In the genomic region with DNA sequence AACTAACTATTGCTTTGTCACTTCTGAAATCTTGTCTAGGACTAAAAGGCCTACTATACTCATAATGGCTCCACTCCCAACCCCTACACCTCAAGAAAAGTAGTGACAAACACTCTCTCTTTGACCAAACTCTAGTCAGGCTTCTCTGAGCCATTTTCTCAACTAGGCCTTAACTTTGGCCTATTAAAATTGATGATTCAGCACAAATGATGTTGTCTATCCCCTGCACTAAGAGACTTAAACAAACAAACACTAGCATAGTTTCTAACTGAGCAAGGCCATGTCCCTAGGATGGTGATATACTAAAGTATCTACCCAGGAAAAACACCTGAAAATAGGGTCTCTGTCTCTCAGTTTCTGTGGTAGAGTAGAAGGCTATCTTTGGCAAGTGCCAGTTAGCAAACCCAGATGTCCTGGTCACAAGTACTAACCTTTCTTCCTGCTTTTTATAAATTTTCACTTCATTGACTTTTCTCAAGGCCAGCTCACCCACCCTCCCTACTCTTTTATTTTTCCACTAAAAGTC, we compare ENCODE assay signal across 22 cellular contexts.
DNase-seq lines count a peak whose midpoint lies in the region; ATAC-seq and TF ChIP-seq lines count a peak whose summit lies in the region.
"Had no signal": no experiment of that assay in that cellular context is flagged by ENCODE, and none has a peak within 500 bp of the region (broad histone marks: within the 10 kb centered on the region; RNA-seq: fewer than 3 reads in every experiment).

No MANE protein-coding gene starts in this region.

- H3K9me2 ChIP-seq in OCI-LY1 (ENCODE audit: low read depth, low read length), result no peaks in the 10 kb centered on the region

- peak overlapping the region; percentile 90 for H4K5ac ChIP-seq in IMR-90 (ENCODE audit: low read depth, low read length)

- H3K79me1 ChIP-seq in IMR-90 (ENCODE audit: low read depth in 1 of 2, low read length in 2 of 2) (no peaks in the 10 kb centered on the region), mesenchymal stem cell (replicated peaks; ENCODE audit: low read length, poor library complexity, severe bottlenecking) (no peaks in the 10 kb centered on the region)

- no peak overlapping the region for H3K27ac ChIP-seq in IMR-90 (ENCODE audit: insufficient read depth, low read length)
- peak overlapping the region; percentile 2 for H3K27ac ChIP-seq in OCI-LY1 (ENCODE audit: low read depth, low read length, poor library complexity, severe bottlenecking)
- no peak overlapping the region for H3K27ac ChIP-seq in mesenchymal stem cell (ENCODE audit: low read length, poor library complexity, severe bottlenecking)
- H3K27ac ChIP-seq: C4-2B, Peyer's patch had no signal

- CTCF ChIA-PET in IMR-90 (lab: Yijun Ruan, JAX), result no interaction called here

- no peaks in the 10 kb centered on the region for H4K20me1 ChIP-seq in IMR-90 (ENCODE audit: insufficient read depth, low read length)
- H4K20me1 ChIP-seq in OCI-LY1 (ENCODE audit: insufficient read depth, low read length), result no peaks in the 10 kb centered on the region

- peaks cover 7% of the 10 kb centered on the region for H3K4me1 ChIP-seq in IMR-90 (ENCODE audit: control insufficient read depth, insufficient read depth, low read length)
- H3K4me1 ChIP-seq in OCI-LY1 (ENCODE audit: insufficient read depth, low read length, severe bottlenecking), result peaks cover 30% of the 10 kb centered on the region
- peaks cover 1% of the 10 kb centered on the region for H3K4me1 ChIP-seq in mesenchymal stem cell (ENCODE audit: control insufficient read depth, insufficient read depth, low read depth, low read length)
- H3K4me1 ChIP-seq: Caco-2, Peyer's patch had no signal

- intact Hi-C loops in IMR-90 (cut with micrococcal nuclease), result no loop called here

- H3K14ac ChIP-seq in IMR-90 (replicated peaks; ENCODE audit: low read depth, low read length), result peak overlapping the region; percentile 22; the same call in 1 of the 2 replicates
- H3K14ac ChIP-seq in mesenchymal stem cell (ENCODE audit: low read length in 2 of 2), result no peak overlapping the region

- peak overlapping the region; percentile 98 for H3K18ac ChIP-seq in IMR-90 (ENCODE audit: low read depth, low read length)
- no peak overlapping the region for H3K18ac ChIP-seq in mesenchymal stem cell (ENCODE audit: low read depth in 1 of 2, low read length in 2 of 2)

- no peaks in the 10 kb centered on the region for H3K79me2 ChIP-seq in OCI-LY1 (ENCODE audit: insufficient read depth, low read length)

- no peaks in the 10 kb centered on the region for H3K9me1 ChIP-seq in IMR-90 (ENCODE audit: insufficient read depth, low read length)

- no peak overlapping the region for H3K4me3 ChIP-seq in IMR-90 (ENCODE audit: insufficient read depth, low read depth, low read length)
- no peak overlapping the region for H3K4me3 ChIP-seq in OCI-LY1 (ENCODE audit: low read depth, low read length, poor library complexity, severe bottlenecking)
- no peak overlapping the region for H3K4me3 ChIP-seq in mesenchymal stem cell (ENCODE audit: insufficient read depth in 1 of 2, low read depth in 1 of 2, low read length in 2 of 2)
- H3K4me3 ChIP-seq: Peyer's patch had no signal

- H2BK15ac ChIP-seq in IMR-90 (ENCODE audit: low read depth, low read length) (peak overlapping the region; percentile 48; the same call in 1 of the 3 replicates), mesenchymal stem cell (ENCODE audit: low read depth, poor library complexity, severe bottlenecking) (no peak overlapping the region)

- dilution Hi-C loops in IMR-90 (cut with HindIII; ENCODE audit: low sequenced_read_pairs, unreplicated experiment), result no loop called here

- TF ChIP-seq POLR2A in IMR-90 (IDR thresholded peaks at IDR 0.05; ENCODE audit: low read depth, low read length), result no peak

- H2AK9ac ChIP-seq in IMR-90 (replicated peaks; ENCODE audit: low read depth, low read length, poor library complexity), result no peak overlapping the region

- no peak overlapping the region for H2BK5ac ChIP-seq in IMR-90 (ENCODE audit: low read depth, low read length, poor library complexity, severe bottlenecking)
- no peak overlapping the region for H2BK5ac ChIP-seq in mesenchymal stem cell (ENCODE audit: low read depth, low read length, poor library complexity, severe bottlenecking)

- in situ Hi-C loops in IMR-90 (cut with MboI; ENCODE audit: low sequenced_read_pairs), result no loop called here

- H3K9me3 ChIP-seq in IMR-90 (ENCODE audit: control insufficient read depth, insufficient read depth, low read length) (no peaks in the 10 kb centered on the region), OCI-LY1 (ENCODE audit: low read length) (peaks cover 2% of the 10 kb centered on the region; the same call in 1 of the 2 replicates), mesenchymal stem cell (ENCODE audit: control insufficient read depth, low read length) (no peaks in the 10 kb centered on the region)
- H3K9me3 ChIP-seq: Caco-2, Peyer's patch had no signal

- no peak overlapping the region for H3K9ac ChIP-seq in IMR-90 (ENCODE audit: low read depth, low read length)
- no peak overlapping the region for H3K9ac ChIP-seq in OCI-LY1 (ENCODE audit: low read length)
- no peak overlapping the region for H3K9ac ChIP-seq in mesenchymal stem cell (ENCODE audit: low read length)

- peak overlapping the region; percentile 74 for H2BK20ac ChIP-seq in IMR-90 (ENCODE audit: low read depth, low read length)

- no peak overlapping the region for H2AK5ac ChIP-seq in IMR-90 (ENCODE audit: low read depth, low read length)
- no peak overlapping the region for H2AK5ac ChIP-seq in mesenchymal stem cell (ENCODE audit: low read length, severe bottlenecking)

- peak; percentile 50 for ATAC-seq in GM19395 (IDR thresholded peaks at IDR 0.05; ENCODE audit: unreplicated experiment)
- ATAC-seq in IMR-90 (ENCODE audit: low read depth), result no peak
- no peak for ATAC-seq in GM18870 (IDR thresholded peaks at IDR 0.05; ENCODE audit: unreplicated experiment)
- ATAC-seq: CD8-positive, alpha-beta T cell had no signal

- H4K91ac ChIP-seq in IMR-90 (ENCODE audit: insufficient read depth, low read depth, low read length) (0 out of 2 replicates have a peak overlapping the region, but pooled peaks have one; percentile 39), mesenchymal stem cell (ENCODE audit: low read length) (no peak overlapping the region)

- H3K4me2 ChIP-seq in IMR-90 (ENCODE audit: low read depth, low read length) (no peak overlapping the region), OCI-LY1 (ENCODE audit: low read length) (no peak overlapping the region), mesenchymal stem cell (ENCODE audit: low read length, poor library complexity, severe bottlenecking) (no peak overlapping the region)

- POLR2A ChIA-PET in IMR-90 (lab: Charles Lee; ENCODE audit: unreplicated experiment), result no interaction called here

- no peaks in the 10 kb centered on the region for H3K36me3 ChIP-seq in IMR-90 (ENCODE audit: control insufficient read depth, insufficient read depth, low read length)
- H3K36me3 ChIP-seq in OCI-LY1 (ENCODE audit: insufficient read depth, low read length), result no peaks in the 10 kb centered on the region
- H3K36me3 ChIP-seq in mesenchymal stem cell (ENCODE audit: control insufficient read depth in 1 of 2, insufficient read depth in 2 of 2, low read depth in 1 of 2, low read length in 2 of 2), result no peaks in the 10 kb centered on the region
- H3K36me3 ChIP-seq: Peyer's patch had no signal

- no peak for TF ChIP-seq CTCF in IMR-90 (conservative IDR thresholded peaks at IDR 0.05; ENCODE audit: low read depth, low read length)
- TF ChIP-seq CTCF in OCI-LY1 (IDR thresholded peaks at IDR 0.05; ENCODE audit: low read length), result no peak

- H4K8ac ChIP-seq in IMR-90 (ENCODE audit: low read depth in 2 of 2, low read length in 2 of 2) (peak overlapping the region; percentile 13 to 66; a peak in 1 of 4 replicates), mesenchymal stem cell (ENCODE audit: low read length) (no peak overlapping the region)

- H3K4ac ChIP-seq in IMR-90 (ENCODE audit: low read depth, low read length) (no peak overlapping the region; the same call in 1 of the 2 replicates), mesenchymal stem cell (ENCODE audit: low read depth in 1 of 2, low read length in 2 of 2) (no peak overlapping the region)

- H3K23ac ChIP-seq in IMR-90 (ENCODE audit: low read depth, low read length) (no peak overlapping the region), mesenchymal stem cell (ENCODE audit: low read length in 2 of 2) (no peak overlapping the region)

- H3K56ac ChIP-seq in IMR-90 (ENCODE audit: extremely low read depth, insufficient read depth, low read length), result no peak overlapping the region

- TF ChIP-seq RAD21 in IMR-90 (IDR thresholded peaks at IDR 0.05; ENCODE audit: low read length), result no peak

- DNase-seq in IMR-90 (no peak), mesenchymal stem cell (peak; percentile 7), hypothalamus (lab: John Stamatoyannopoulos, UW) (no peak)
- DNase-seq in activated CD8-positive, alpha-beta memory T cell treated with anti-CD3 and anti-CD28 coated beads, Interleukin-2, amount 50 U/mL, for 4 hours, result no peak
- DNase-seq: Caco-2; CD8-positive, alpha-beta T cell; DMS79 treated with DMSO at 0.1 percent for 48 hours; GF-D8; NCI-H1105; NCI-H1436 treated with DMSO at 0.1 percent for 48 hours; NCI-H187 treated with DMSO at 0.1 percent for 48 hours; NCI-H2171 treated with DMSO at 0.1 percent for 48 hours; NCI-H345; NCI-H524 treated with DMSO at 0.1 percent for 48 hours; NCI-H774; OCI-M1; Peyer's patch; SHP77 treated with DMSO at 0.1 percent for 48 hours had no signal

- H2BK120ac ChIP-seq in IMR-90 (ENCODE audit: low read depth, low read length), result peak overlapping the region; percentile 42; the same call in 1 of the 2 replicates
- H2BK120ac ChIP-seq in mesenchymal stem cell (ENCODE audit: low read depth, low read length), result no peak overlapping the region

- no peaks in the 10 kb centered on the region for H3F3A ChIP-seq in OCI-LY1 (ENCODE audit: insufficient read depth, low read length)

- no TSS peak for BruUV-seq in IMR-90 (replicated peaks; lab: Mats Ljungman, UMichigan)

- no peaks in the 10 kb centered on the region for H3K27me3 ChIP-seq in IMR-90 (ENCODE audit: control insufficient read depth, insufficient read depth, low read length)
- no peaks in the 10 kb centered on the region for H3K27me3 ChIP-seq in OCI-LY1 (ENCODE audit: insufficient read depth, low read length)
- H3K27me3 ChIP-seq in mesenchymal stem cell (ENCODE audit: control insufficient read depth in 1 of 2, insufficient read depth in 1 of 2, low read length in 2 of 2), result no peaks in the 10 kb centered on the region
- H3K27me3 ChIP-seq: Peyer's patch had no signal

- H2AFZ ChIP-seq in IMR-90 (replicated peaks; ENCODE audit: low read length, poor library complexity) (no peak overlapping the region), OCI-LY1 (ENCODE audit: low read length) (no peak overlapping the region), mesenchymal stem cell (ENCODE audit: low read depth, low read length) (no peak overlapping the region)

- H2BK12ac ChIP-seq in mesenchymal stem cell (ENCODE audit: low read length in 2 of 2), result no peak overlapping the region

TF ChIP-seq in IMR-90, 13 proteins besides CTCF, POLR2A, EP300 and RAD21:
- TF ChIP-seq SMC3 (IDR thresholded peaks at IDR 0.05; ENCODE audit: low read depth, low read length) (no peak), RFX5 (IDR thresholded peaks at IDR 0.05; ENCODE audit: low read depth, low read length) (no peak), MAZ (IDR thresholded peaks at IDR 0.05; ENCODE audit: borderline replicate concordance, low read depth, low read length) (no peak), MAFK (IDR thresholded peaks at IDR 0.05; ENCODE audit: low read depth, low read length) (peak; percentile 99)
